8 cellular contexts compared by ENCODE assay signal in genomic region chr17:7394452-7395191, GRCh38. TPM values are rescaled to one million over a fixed set of nuclear protein-coding genes. Genes with fewer than 3 reads are reported as not detected.
A peak's percentile ranks its signal among the peaks of the same experiment; 100 is the strongest.
DNase-seq lines count a peak whose midpoint lies in the region; ATAC-seq and TF ChIP-seq lines count a peak whose summit lies in the region.

PLSCR3 (minus strand) TSS chr17:7394525; CDS start chr17:7394110, 415 bp downstream.

- ATAC-seq in HCT116 (peak; percentile 89), left ventricle myocardium superior (peak; percentile 96), psoas muscle (peak; percentile 89 to 91 (median 90))

- peak; percentile 74 for TF ChIP-seq POLR2A in HCT116 (IDR thresholded peaks at IDR 0.05; ENCODE audit: borderline replicate concordance, extremely low read depth, insufficient read depth, insufficient read length)

- H3K9me3 ChIP-seq in HCT116 (ENCODE audit: control insufficient read depth in 1 of 2, insufficient read depth in 1 of 2, low read depth in 1 of 2, low read length in 2 of 2), result no peaks in the 10 kb centered on the region
- no peaks in the 10 kb centered on the region for H3K9me3 ChIP-seq in psoas muscle

- RAD21 ChIA-PET in HCT116 (lab: Charles Lee; ENCODE audit: low non-redundant PET in 1 of 2, low total read pairs in 2 of 2, uncharacterized antibody in 2 of 2, unreplicated experiment in 2 of 2), result interaction anchor here in 1 of 2 experiments (0.5 to 1.0 kb wide), 2 partner anchors 10 to 40 kb away, joined by 3 read pairs; partner anchors contain the start of genes TMEM102 and TMEM256

- no peaks in the 10 kb centered on the region for H4K20me1 ChIP-seq in HCT116 (ENCODE audit: insufficient read depth)

- no peaks in the 10 kb centered on the region for H3K27me3 ChIP-seq in GM06990 (replicated peaks; ENCODE audit: control insufficient read depth, insufficient read depth, low read length)
- H3K27me3 ChIP-seq in HCT116 (ENCODE audit: insufficient read depth, low read length), result no peaks in the 10 kb centered on the region
- no peaks in the 10 kb centered on the region for H3K27me3 ChIP-seq in psoas muscle (ENCODE audit: insufficient read depth in 3 of 3, low read length in 2 of 3)

- peak within 1 kb of the TSS; percentile 75 for H3K9ac ChIP-seq in HCT116 (ENCODE audit: low read length)

- intact Hi-C loops in HCT116 (cut with micrococcal nuclease), result loop anchor here (1.0 to 5.0 kb wide), 2 partner anchors 37 to 43 kb away; partner anchors contain the start of gene TMEM95
- intact Hi-C loops in left ventricle myocardium superior (cut with micrococcal nuclease), result no loop called here
- intact Hi-C loops in psoas muscle (cut with DNase I), result loop anchor here (5.0 kb wide), 4 partner anchors 37 to 93 kb away; partner anchors contain the start of genes KCTD11 (in 1 of the 2) and TMEM95 (in 1 of the 2)

- H3K27ac ChIP-seq in HCT116 (ENCODE audit: low read depth, low read length) (peak within 1 kb of the TSS; percentile 93), angular gyrus (ENCODE audit: low read depth, low read length) (peak within 1 kb of the TSS; percentile 64), psoas muscle (peak within 1 kb of the TSS; percentile 91)

- no TSS peak for BruUV-seq in HCT116 (replicated peaks; lab: Mats Ljungman, UMichigan)

- TF ChIP-seq RAD21 in HCT116 (IDR thresholded peaks at IDR 0.05; ENCODE audit: low read depth), result no peak

- CTCF ChIA-PET in HCT116 (lab: Charles Lee), result interaction anchor here (0.6 to 1.8 kb wide), 4 partner anchors 9 to 166 kb away, joined by 3 to 9 read pairs (median 6); partner anchors contain the start of genes TMEM256 and TNK1

- H3K36me3 ChIP-seq in GM06990 (ENCODE audit: control insufficient read depth, insufficient read depth, low read length) (peaks cover 9% of the 10 kb centered on the region), HCT116 (ENCODE audit: control insufficient read depth in 1 of 2, insufficient read depth in 2 of 2, low read length in 2 of 2) (peaks cover 7 to 10% of the 10 kb centered on the region in 2 experiments; a peak in 2 of 4 replicates), psoas muscle (ENCODE audit: insufficient read depth in 1 of 2, low read depth in 1 of 2) (peaks cover 3 to 30% of the 10 kb centered on the region in 2 donors)

- H2AFZ ChIP-seq in HCT116 (ENCODE audit: low read depth, low read length, poor library complexity, severe bottlenecking), result no peak within 1 kb of the TSS

- POLR2A ChIA-PET in HCT116 (lab: Charles Lee), result interaction anchor here (0.6 to 1.6 kb wide), 5 partner anchors 9 to 176 kb away, joined by 3 to 22 read pairs (median 3); partner anchors contain the start of genes TMEM102, TMEM256 and TNK1

- 0 to 1% (median 1%) methylated on average over 55 to 71 of the region's 71 CpGs for WGBS in psoas muscle, 3 donors

- TF ChIP-seq CTCF in GM06990 (IDR thresholded peaks at IDR 0.05; ENCODE audit: insufficient read depth, low read length, poor library complexity, severe bottlenecking) (peak; percentile 47), HCT116 (IDR thresholded peaks at IDR 0.05 in 2 of 3, conservative IDR thresholded peaks at IDR 0.05 in 1 of 3; ENCODE audit: borderline replicate concordance in 1 of 3, insufficient read depth in 1 of 3, low read depth in 2 of 3, low read length in 2 of 3) (peak in 2 of 3 experiments; percentile 41 to 47; a peak in 4 of 6 replicates), psoas muscle (IDR thresholded peaks at IDR 0.05) (no peak)

- DNase-seq in GM06990 (ENCODE audit: extremely low read depth, insufficient read length) (peak; percentile 87), HCT116 (ENCODE audit: low read depth, low spot score) (no peak), NAMALWA (ENCODE audit: low spot score) (peak; percentile 73), T-helper 2 cell (peak; percentile 71 to 81 (median 74)), left ventricle myocardium superior (peak; percentile 95), psoas muscle (peak; percentile 89 to 92), ureter (ENCODE audit: low spot score) (peak; percentile 90)

- H3K9me2 ChIP-seq in HCT116 (ENCODE audit: insufficient read depth), result no peaks in the 10 kb centered on the region

- H3K4me3 ChIP-seq in GM06990 (replicated peaks; ENCODE audit: low read depth, low read length) (peak within 1 kb of the TSS; percentile 89), HCT116 (replicated peaks in 1 of 2; ENCODE audit: low read depth in 1 of 2, low read length in 2 of 2) (peak within 1 kb of the TSS; percentile 58 to 84), psoas muscle (peak within 1 kb of the TSS; percentile 95)

- peak within 1 kb of the TSS; percentile 97 for H3K4me2 ChIP-seq in HCT116 (ENCODE audit: low read length)

- H3K79me2 ChIP-seq in HCT116 (ENCODE audit: insufficient read depth, low read length), result 0 out of 2 replicates have a peak, but pooled peaks cover 7% of the 10 kb centered on the region

- H3K4me1 ChIP-seq in HCT116 (ENCODE audit: control insufficient read depth in 1 of 2, insufficient read depth in 2 of 2, low read length in 2 of 2) (peaks cover 7 to 25% of the 10 kb centered on the region in 2 experiments), psoas muscle (no peaks in the 10 kb centered on the region)

TF ChIP-seq in HCT116, 20 proteins besides CTCF, POLR2A, EP300 and RAD21:
- TF ChIP-seq, protein P1, sequence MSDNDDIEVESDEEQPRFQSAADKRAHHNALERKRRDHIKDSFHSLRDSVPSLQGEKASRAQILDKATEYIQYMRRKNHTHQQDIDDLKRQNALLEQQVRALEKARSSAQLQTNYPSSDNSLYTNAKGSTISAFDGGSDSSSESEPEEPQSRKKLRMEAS (IDR thresholded peaks at IDR 0.05), result peak; percentile 85
- TF ChIP-seq EGR1 (IDR thresholded peaks at IDR 0.05; ENCODE audit: low read depth) (peak; percentile 67), ZFX (IDR thresholded peaks at IDR 0.05) (peak; percentile 75; the same call in 1 of the 2 replicates), ELF1 (IDR thresholded peaks at IDR 0.05; ENCODE audit: borderline replicate concordance, low read depth) (no peak), TCF7L2 (IDR thresholded peaks at IDR 0.05; ENCODE audit: borderline replicate concordance, extremely low read depth, insufficient read depth, insufficient read length) (no peak), POLR2AphosphoS5 (IDR thresholded peaks at IDR 0.05; ENCODE audit: low read depth, low read length) (peak; percentile 92), SP1 (IDR thresholded peaks at IDR 0.05; ENCODE audit: low read depth) (peak; percentile 18; the same call in 1 of the 2 replicates)
- TF ChIP-seq, protein P2, sequence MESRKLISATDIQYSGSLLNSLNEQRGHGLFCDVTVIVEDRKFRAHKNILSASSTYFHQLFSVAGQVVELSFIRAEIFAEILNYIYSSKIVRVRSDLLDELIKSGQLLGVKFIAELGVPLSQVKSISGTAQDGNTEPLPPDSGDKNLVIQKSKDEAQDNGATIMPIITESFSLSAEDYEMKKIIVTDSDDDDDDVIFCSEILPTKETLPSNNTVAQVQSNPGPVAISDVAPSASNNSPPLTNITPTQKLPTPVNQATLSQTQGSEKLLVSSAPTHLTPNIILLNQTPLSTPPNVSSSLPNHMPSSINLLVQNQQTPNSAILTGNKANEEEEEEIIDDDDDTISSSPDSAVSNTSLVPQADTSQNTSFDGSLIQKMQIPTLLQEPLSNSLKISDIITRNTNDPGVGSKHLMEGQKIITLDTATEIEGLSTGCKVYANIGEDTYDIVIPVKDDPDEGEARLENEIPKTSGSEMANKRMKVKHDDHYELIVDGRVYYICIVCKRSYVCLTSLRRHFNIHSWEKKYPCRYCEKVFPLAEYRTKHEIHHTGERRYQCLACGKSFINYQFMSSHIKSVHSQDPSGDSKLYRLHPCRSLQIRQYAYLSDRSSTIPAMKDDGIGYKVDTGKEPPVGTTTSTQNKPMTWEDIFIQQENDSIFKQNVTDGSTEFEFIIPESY (IDR thresholded peaks at IDR 0.05; ENCODE audit: extremely low read depth, insufficient replicate concordance, low read length), result no peak

RNA-seq across cellular contexts. Expression of gene PLSCR3, which starts in this region (rescaled TPM):
- total RNA-seq in HCT116 (2021; ENCODE audit: unreplicated experiment) (43.8 TPM), left ventricle myocardium superior (16.1 TPM), psoas muscle (10 to 100 TPM; 13.9 to 16.2 (median 15.1) TPM), ureter (43.0 TPM)
- 34.9 and 41.7 TPM in 2 replicates for polyA plus RNA-seq in HCT116 (2012)
- polyA plus RNA-seq in psoas muscle, result 10 to 100 TPM; 16.6 to 20.5 (median 18.7) TPM
